ENCODE assay signal across 1 cellular context in the genomic region with DNA sequence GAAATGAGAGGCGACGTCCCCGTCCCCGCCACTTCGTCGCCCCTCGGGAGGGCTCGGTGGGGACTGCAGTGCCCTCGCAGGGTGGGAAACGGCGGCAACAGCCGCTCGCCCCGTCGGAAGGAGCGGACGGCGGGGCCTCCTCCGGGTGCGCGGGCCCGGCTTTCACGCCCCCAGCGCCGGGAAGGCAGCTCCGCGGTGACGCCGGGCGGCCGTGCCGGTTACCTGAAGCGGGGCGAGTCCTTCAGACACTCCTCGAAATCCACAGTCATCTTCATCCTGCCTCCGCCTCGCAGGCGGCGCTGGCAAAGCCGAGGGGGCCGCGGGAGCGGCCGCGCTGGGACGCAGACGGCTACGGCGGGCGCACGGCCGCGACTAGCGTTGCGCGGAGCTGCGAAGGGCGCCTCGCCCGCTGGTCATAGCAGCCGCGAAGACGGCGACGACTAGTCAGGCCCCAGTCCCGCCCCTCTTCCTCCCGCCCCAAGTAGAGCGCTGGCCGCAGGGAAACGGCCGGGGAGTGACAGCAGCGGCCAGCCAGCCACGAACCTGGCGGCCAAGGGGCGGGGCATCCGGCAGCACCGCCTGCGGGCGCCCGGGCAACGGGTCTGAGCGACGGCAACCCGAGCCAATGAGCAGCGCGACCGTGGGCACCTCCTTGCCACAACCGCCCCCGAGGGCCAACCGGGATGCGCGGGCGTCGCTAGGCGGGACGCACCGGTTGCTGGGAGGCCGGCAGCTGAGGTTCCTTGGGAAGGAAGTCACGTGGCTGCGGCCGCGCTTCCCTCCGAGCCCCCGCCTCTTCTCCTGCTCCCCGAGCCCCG.
TF ChIP-seq lines count a peak whose summit lies in the region.

A gene with protein sequence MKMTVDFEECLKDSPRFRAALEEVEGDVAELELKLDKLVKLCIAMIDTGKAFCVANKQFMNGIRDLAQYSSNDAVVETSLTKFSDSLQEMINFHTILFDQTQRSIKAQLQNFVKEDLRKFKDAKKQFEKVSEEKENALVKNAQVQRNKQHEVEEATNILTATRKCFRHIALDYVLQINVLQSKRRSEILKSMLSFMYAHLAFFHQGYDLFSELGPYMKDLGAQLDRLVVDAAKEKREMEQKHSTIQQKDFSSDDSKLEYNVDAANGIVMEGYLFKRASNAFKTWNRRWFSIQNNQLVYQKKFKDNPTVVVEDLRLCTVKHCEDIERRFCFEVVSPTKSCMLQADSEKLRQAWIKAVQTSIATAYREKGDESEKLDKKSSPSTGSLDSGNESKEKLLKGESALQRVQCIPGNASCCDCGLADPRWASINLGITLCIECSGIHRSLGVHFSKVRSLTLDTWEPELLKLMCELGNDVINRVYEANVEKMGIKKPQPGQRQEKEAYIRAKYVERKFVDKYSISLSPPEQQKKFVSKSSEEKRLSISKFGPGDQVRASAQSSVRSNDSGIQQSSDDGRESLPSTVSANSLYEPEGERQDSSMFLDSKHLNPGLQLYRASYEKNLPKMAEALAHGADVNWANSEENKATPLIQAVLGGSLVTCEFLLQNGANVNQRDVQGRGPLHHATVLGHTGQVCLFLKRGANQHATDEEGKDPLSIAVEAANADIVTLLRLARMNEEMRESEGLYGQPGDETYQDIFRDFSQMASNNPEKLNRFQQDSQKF (minus strand): TSS at position 448 of the 818 bp plus-strand sequence. CDS start 173 bp downstream, at position 275.

TF ChIP-seq in HEK293, 187 proteins besides CTCF, POLR2A, EP300 and RAD21 (continued from another document):
- TF ChIP-seq, protein P1, sequence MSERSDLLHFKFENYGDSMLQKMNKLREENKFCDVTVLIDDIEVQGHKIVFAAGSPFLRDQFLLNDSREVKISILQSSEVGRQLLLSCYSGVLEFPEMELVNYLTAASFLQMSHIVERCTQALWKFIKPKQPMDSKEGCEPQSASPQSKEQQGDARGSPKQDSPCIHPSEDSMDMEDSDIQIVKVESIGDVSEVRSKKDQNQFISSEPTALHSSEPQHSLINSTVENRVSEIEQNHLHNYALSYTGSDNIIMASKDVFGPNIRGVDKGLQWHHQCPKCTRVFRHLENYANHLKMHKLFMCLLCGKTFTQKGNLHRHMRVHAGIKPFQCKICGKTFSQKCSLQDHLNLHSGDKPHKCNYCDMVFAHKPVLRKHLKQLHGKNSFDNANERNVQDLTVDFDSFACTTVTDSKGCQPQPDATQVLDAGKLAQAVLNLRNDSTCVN (tag by site-specific recombination; optimal IDR thresholded peaks at IDR 0.05): peak; percentile 96
- TF ChIP-seq, protein P2, sequence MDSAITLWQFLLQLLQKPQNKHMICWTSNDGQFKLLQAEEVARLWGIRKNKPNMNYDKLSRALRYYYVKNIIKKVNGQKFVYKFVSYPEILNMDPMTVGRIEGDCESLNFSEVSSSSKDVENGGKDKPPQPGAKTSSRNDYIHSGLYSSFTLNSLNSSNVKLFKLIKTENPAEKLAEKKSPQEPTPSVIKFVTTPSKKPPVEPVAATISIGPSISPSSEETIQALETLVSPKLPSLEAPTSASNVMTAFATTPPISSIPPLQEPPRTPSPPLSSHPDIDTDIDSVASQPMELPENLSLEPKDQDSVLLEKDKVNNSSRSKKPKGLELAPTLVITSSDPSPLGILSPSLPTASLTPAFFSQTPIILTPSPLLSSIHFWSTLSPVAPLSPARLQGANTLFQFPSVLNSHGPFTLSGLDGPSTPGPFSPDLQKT (IDR thresholded peaks at IDR 0.05; ENCODE audit: borderline replicate concordance, low read depth, low read length): no peak
- peak; percentile 13; the same call in 1 of the 2 replicates for TF ChIP-seq ZBTB20 (tag by site-specific recombination; IDR thresholded peaks at IDR 0.05)
- TF ChIP-seq ZSCAN5A (tag by site-specific recombination; IDR thresholded peaks at IDR 0.05): peak; percentile 93
- no peak for TF ChIP-seq ZNF394 (tag by site-specific recombination; IDR thresholded peaks at IDR 0.05; ENCODE audit: borderline replicate concordance)
- no peak for TF ChIP-seq ZNF624 (tag by site-specific recombination; IDR thresholded peaks at IDR 0.05)
- TF ChIP-seq ZBTB8A (tag by site-specific recombination; IDR thresholded peaks at IDR 0.05): peak; percentile 93
- TF ChIP-seq ZSCAN30 (tag by site-specific recombination; IDR thresholded peaks at IDR 0.05): peak; percentile 82; the same call in 1 of the 2 replicates
- TF ChIP-seq ZNF2 (tag by site-specific recombination; IDR thresholded peaks at IDR 0.05): no peak
- no peak for TF ChIP-seq KLF7 (tag by site-specific recombination; IDR thresholded peaks at IDR 0.05; ENCODE audit: borderline replicate concordance)
- TF ChIP-seq, protein P3, sequence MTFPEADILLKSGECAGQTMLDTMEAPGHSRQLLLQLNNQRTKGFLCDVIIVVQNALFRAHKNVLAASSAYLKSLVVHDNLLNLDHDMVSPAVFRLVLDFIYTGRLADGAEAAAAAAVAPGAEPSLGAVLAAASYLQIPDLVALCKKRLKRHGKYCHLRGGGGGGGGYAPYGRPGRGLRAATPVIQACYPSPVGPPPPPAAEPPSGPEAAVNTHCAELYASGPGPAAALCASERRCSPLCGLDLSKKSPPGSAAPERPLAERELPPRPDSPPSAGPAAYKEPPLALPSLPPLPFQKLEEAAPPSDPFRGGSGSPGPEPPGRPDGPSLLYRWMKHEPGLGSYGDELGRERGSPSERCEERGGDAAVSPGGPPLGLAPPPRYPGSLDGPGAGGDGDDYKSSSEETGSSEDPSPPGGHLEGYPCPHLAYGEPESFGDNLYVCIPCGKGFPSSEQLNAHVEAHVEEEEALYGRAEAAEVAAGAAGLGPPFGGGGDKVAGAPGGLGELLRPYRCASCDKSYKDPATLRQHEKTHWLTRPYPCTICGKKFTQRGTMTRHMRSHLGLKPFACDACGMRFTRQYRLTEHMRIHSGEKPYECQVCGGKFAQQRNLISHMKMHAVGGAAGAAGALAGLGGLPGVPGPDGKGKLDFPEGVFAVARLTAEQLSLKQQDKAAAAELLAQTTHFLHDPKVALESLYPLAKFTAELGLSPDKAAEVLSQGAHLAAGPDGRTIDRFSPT (tag by site-specific recombination; IDR thresholded peaks at IDR 0.05): peak; percentile 87
- no peak for TF ChIP-seq ZNF274 (IDR thresholded peaks at IDR 0.05; ENCODE audit: low read length)
- no peak for TF ChIP-seq ZNF274 (tag by site-specific recombination; IDR thresholded peaks at IDR 0.05; ENCODE audit: borderline replicate concordance)
- peak; percentile 62; the same call in 1 of the 2 replicates for TF ChIP-seq ZNF121 (tag by site-specific recombination; IDR thresholded peaks at IDR 0.05)
- TF ChIP-seq ZNF391 (tag by site-specific recombination; IDR thresholded peaks at IDR 0.05; ENCODE audit: borderline replicate concordance, low read depth): peak; percentile 48; the same call in 1 of the 2 replicates
- TF ChIP-seq ZNF239 (tag by site-specific recombination; IDR thresholded peaks at IDR 0.05): no peak
- no peak for TF ChIP-seq ZSCAN16 (tag by site-specific recombination; IDR thresholded peaks at IDR 0.05)
- 0 out of 2 replicates have a peak, but pooled peaks have one; percentile 26 for TF ChIP-seq ZNF692 (tag by site-specific recombination; IDR thresholded peaks at IDR 0.05)
- TF ChIP-seq SP2 (tag by site-specific recombination; IDR thresholded peaks at IDR 0.05): peak; percentile 98
- no peak for TF ChIP-seq ZNF416 (tag by site-specific recombination; IDR thresholded peaks at IDR 0.05)
- TF ChIP-seq, protein P4, sequence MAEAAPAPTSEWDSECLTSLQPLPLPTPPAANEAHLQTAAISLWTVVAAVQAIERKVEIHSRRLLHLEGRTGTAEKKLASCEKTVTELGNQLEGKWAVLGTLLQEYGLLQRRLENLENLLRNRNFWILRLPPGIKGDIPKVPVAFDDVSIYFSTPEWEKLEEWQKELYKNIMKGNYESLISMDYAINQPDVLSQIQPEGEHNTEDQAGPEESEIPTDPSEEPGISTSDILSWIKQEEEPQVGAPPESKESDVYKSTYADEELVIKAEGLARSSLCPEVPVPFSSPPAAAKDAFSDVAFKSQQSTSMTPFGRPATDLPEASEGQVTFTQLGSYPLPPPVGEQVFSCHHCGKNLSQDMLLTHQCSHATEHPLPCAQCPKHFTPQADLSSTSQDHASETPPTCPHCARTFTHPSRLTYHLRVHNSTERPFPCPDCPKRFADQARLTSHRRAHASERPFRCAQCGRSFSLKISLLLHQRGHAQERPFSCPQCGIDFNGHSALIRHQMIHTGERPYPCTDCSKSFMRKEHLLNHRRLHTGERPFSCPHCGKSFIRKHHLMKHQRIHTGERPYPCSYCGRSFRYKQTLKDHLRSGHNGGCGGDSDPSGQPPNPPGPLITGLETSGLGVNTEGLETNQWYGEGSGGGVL (tag by site-specific recombination; IDR thresholded peaks at IDR 0.05): peak; percentile 70; the same call in 1 of the 2 replicates
- peak; percentile 88 for TF ChIP-seq ZNF341 (tag by site-specific recombination; IDR thresholded peaks at IDR 0.05; ENCODE audit: low read depth)
- TF ChIP-seq ZNF654 (tag by site-specific recombination; IDR thresholded peaks at IDR 0.05; ENCODE audit: low read depth): no peak
- TF ChIP-seq TRIM28 (IDR thresholded peaks at IDR 0.05; ENCODE audit: borderline replicate concordance, low read length): no peak
- peak; percentile 63; the same call in 1 of the 2 replicates for TF ChIP-seq ZFHX2 (tag by site-specific recombination; conservative IDR thresholded peaks at IDR 0.05)
- no peak for TF ChIP-seq MEIS1 (CRISPR knock-in tag; IDR thresholded peaks at IDR 0.05; ENCODE audit: borderline replicate concordance)
- TF ChIP-seq, protein P5, sequence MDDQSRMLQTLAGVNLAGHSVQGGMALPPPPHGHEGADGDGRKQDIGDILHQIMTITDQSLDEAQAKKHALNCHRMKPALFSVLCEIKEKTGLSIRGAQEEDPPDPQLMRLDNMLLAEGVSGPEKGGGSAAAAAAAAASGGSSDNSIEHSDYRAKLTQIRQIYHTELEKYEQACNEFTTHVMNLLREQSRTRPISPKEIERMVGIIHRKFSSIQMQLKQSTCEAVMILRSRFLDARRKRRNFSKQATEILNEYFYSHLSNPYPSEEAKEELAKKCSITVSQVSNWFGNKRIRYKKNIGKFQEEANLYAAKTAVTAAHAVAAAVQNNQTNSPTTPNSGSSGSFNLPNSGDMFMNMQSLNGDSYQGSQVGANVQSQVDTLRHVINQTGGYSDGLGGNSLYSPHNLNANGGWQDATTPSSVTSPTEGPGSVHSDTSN (CRISPR knock-in tag; IDR thresholded peaks at IDR 0.05): peak; percentile 98
- TF ChIP-seq ZNF76 (tag by site-specific recombination; IDR thresholded peaks at IDR 0.05; ENCODE audit: borderline replicate concordance, low read depth): peak; percentile 67; the same call in 1 of the 2 replicates
- TF ChIP-seq ZNF37A (tag by site-specific recombination; IDR thresholded peaks at IDR 0.05): no peak
- TF ChIP-seq ZNF157 (tag by site-specific recombination; IDR thresholded peaks at IDR 0.05): no peak
- no peak for TF ChIP-seq ZNF146 (tag by site-specific recombination; IDR thresholded peaks at IDR 0.05)
